Comparison of ENCODE assay signal across 8 cellular contexts in the genomic region with DNA sequence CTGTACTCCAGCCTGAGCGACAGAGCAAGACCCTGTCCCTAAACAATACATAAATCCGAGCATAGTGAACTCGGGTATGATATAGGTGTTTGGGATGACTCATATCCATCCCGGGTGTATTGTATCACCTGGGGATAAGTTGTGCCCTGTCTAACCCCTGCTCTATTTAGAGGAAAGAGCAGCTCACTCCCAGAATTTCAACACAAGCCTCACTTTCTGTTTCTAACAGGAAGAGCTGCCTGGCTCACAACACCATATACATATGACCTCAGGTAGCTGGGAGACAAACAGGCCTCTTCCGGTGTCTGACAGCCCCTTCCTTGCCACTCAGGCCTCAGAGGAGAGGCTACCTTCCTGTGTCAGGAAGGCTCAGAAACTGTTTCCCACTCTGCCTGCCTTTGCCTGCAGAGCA. TPM values are rescaled to one million over a fixed set of nuclear protein-coding genes. Genes with fewer than 3 reads are reported as not detected.
A peak's percentile ranks its signal among the peaks of the same experiment; 100 is the strongest.
DNase-seq lines count a peak whose midpoint lies in the region; ATAC-seq and TF ChIP-seq lines count a peak whose summit lies in the region.

No MANE protein-coding gene starts in this region.

- H3K9me3 Mint-ChIP-seq in Caco-2 (ENCODE audit: unreplicated experiment) (no peaks in the 10 kb centered on the region), neural progenitor cell (no peaks in the 10 kb centered on the region)
- H3K9me3 Mint-ChIP-seq in central memory CD8-positive, alpha-beta T cell, result no peaks in the 10 kb centered on the region

- no peaks in the 10 kb centered on the region for H3K9me3 ChIP-seq in Caco-2
- H3K9me3 ChIP-seq in PC-3 (ENCODE audit: low read length), result no peaks in the 10 kb centered on the region
- no peaks in the 10 kb centered on the region for H3K9me3 ChIP-seq in neural progenitor cell (ENCODE audit: low read depth)

- H3K79me2 ChIP-seq in PC-3 (ENCODE audit: low read length), result no peaks in the 10 kb centered on the region
- H3K79me2 ChIP-seq in neural progenitor cell (ENCODE audit: low read depth), result no peaks in the 10 kb centered on the region

- H3K4me3 ChIP-seq in Caco-2 (ENCODE audit: low read depth, low read length) (no peak overlapping the region), PC-3 (ENCODE audit: low read length) (no peak overlapping the region; the same call in 1 of the 2 replicates), neural progenitor cell (no peak overlapping the region), lower leg skin (ENCODE audit: low read depth, poor library complexity, severe bottlenecking) (no peak overlapping the region)

- CTCF ChIA-PET in Caco-2 (lab: Charles Lee) (interaction anchor here (2.2 to 3.4 kb wide), 2 partner anchors 8 to 10 kb away, joined by 10 to 17 read pairs; partner anchors contain the start of gene MICALL1), PC-3 (lab: Charles Lee) (interaction anchor here (0.5 kb wide), 1 partner anchor 288 kb away, joined by 6 read pairs; the partner anchor contains the start of gene GGA1)

- peak overlapping the region; percentile 53 for H3K4me2 ChIP-seq in PC-3 (ENCODE audit: low read length)
- H3K4me2 ChIP-seq in neural progenitor cell, result no peak overlapping the region

- no peak for TF ChIP-seq POLR2A in lower leg skin (IDR thresholded peaks at IDR 0.05)

- H3K9ac ChIP-seq in PC-3 (ENCODE audit: low read length), result no peak overlapping the region
- H3K9ac ChIP-seq in neural progenitor cell, result no peak overlapping the region

- no peak for DNase-seq in Caco-2
- DNase-seq in PC-3, result peak; percentile 88
- peak in 1 of 2 donors; percentile 42 for DNase-seq in central memory CD8-positive, alpha-beta T cell (ENCODE audit: low spot score in 2 of 2)
- DNase-seq in neural progenitor cell (ENCODE audit: low spot score), result no peak
- DNase-seq in lower leg skin (ENCODE audit: low spot score in 2 of 2), result no peak
- no peak for DNase-seq in cortex of kidney (lab: John Stamatoyannopoulos, UW)
- DNase-seq in NCI-H1048 (lab: John Stamatoyannopoulos, UW), result no peak

- intact Hi-C loops in Caco-2 (cut with micrococcal nuclease; ENCODE audit: unreplicated experiment), result no loop called here
- intact Hi-C loops in PC-3 (cut with micrococcal nuclease), result no loop called here
- intact Hi-C loops in lower leg skin (cut with DNase I; ENCODE audit: low total_unique reads), result no loop called here

- H3K4me1 Mint-ChIP-seq in Caco-2 (ENCODE audit: low read depth, unreplicated experiment) (peaks cover 46% of the 10 kb centered on the region), neural progenitor cell (peaks cover 30% of the 10 kb centered on the region)
- H3K4me1 Mint-ChIP-seq in central memory CD8-positive, alpha-beta T cell, result peaks cover 10% of the 10 kb centered on the region

- POLR2A ChIA-PET in Caco-2 (lab: Charles Lee), result interaction anchor here (0.6 to 3.2 kb wide), 2 partner anchors 9 to 20 kb away, joined by 3 to 17 read pairs; partner anchors contain the start of gene MICALL1
- POLR2A ChIA-PET in PC-3 (lab: Charles Lee; ENCODE audit: unreplicated experiment), result interaction anchor here (0.6 to 0.7 kb wide), 3 partner anchors 10 to 58 kb away, joined by 3 to 11 read pairs (median 4); partner anchors contain the start of gene MICALL1

- BruUV-seq in Caco-2 (replicated peaks; lab: Mats Ljungman, UMichigan) (no TSS peak), PC-3 (replicated peaks; lab: Mats Ljungman, UMichigan) (no TSS peak)

- H2AFZ ChIP-seq in PC-3 (ENCODE audit: low read length) (no peak overlapping the region), neural progenitor cell (replicated peaks) (no peak overlapping the region)

- TF ChIP-seq CTCF in Caco-2 (IDR thresholded peaks at IDR 0.05; ENCODE audit: insufficient read depth in 1 of 2, low read depth in 1 of 2, low read length in 1 of 2, severe bottlenecking in 1 of 2, unreplicated experiment in 1 of 2) (no peak), PC-3 (conservative IDR thresholded peaks at IDR 0.05; ENCODE audit: low read depth, low read length) (no peak), neural progenitor cell (IDR thresholded peaks at IDR 0.05) (no peak), lower leg skin (IDR thresholded peaks at IDR 0.05) (no peak)

- H4K20me1 ChIP-seq in PC-3 (ENCODE audit: low read length) (no peaks in the 10 kb centered on the region), neural progenitor cell (ENCODE audit: low read depth) (no peaks in the 10 kb centered on the region)

- H3K4me1 ChIP-seq in Caco-2 (peaks cover 74% of the 10 kb centered on the region), PC-3 (ENCODE audit: insufficient read depth, low read length) (peaks cover 34% of the 10 kb centered on the region), neural progenitor cell (peaks cover 38% of the 10 kb centered on the region)

- H3K4me3 Mint-ChIP-seq in Caco-2 (ENCODE audit: unreplicated experiment), result no peak overlapping the region
- H3K4me3 Mint-ChIP-seq in central memory CD8-positive, alpha-beta T cell, result peak overlapping the region; percentile 54
- no peak overlapping the region for H3K4me3 Mint-ChIP-seq in neural progenitor cell

- no peaks in the 10 kb centered on the region for H3K36me3 ChIP-seq in Caco-2 (ENCODE audit: control insufficient read depth, insufficient read depth, low read length)
- no peaks in the 10 kb centered on the region; the same call in 1 of the 2 replicates for H3K36me3 ChIP-seq in PC-3 (ENCODE audit: low read depth, low read length)
- H3K36me3 ChIP-seq in neural progenitor cell, result no peaks in the 10 kb centered on the region

- peak overlapping the region; percentile 85 for H3K27ac ChIP-seq in PC-3 (ENCODE audit: low read length)
- H3K27ac ChIP-seq in neural progenitor cell, result peak overlapping the region; percentile 69

- peaks cover 35% of the 10 kb centered on the region for H3K36me3 Mint-ChIP-seq in Caco-2 (ENCODE audit: insufficient read depth, unreplicated experiment)
- no peaks in the 10 kb centered on the region for H3K36me3 Mint-ChIP-seq in central memory CD8-positive, alpha-beta T cell (ENCODE audit: insufficient read depth)
- H3K36me3 Mint-ChIP-seq in neural progenitor cell, result peaks cover 4% of the 10 kb centered on the region

- ATAC-seq in GM21447 (IDR thresholded peaks at IDR 0.05; ENCODE audit: unreplicated experiment) (peak; percentile 93), PC-3 (peak; percentile 71)
- ATAC-seq in central memory CD8-positive, alpha-beta T cell (replicated peaks; ENCODE audit: extremely low read depth, poor library complexity, severe bottlenecking), result peak; percentile 97

- no peaks in the 10 kb centered on the region for H3K27me3 ChIP-seq in Caco-2 (replicated peaks; ENCODE audit: control insufficient read depth, insufficient read depth, low read length)
- H3K27me3 ChIP-seq in PC-3 (ENCODE audit: low read length), result no peaks in the 10 kb centered on the region
- no peaks in the 10 kb centered on the region for H3K27me3 ChIP-seq in neural progenitor cell

- 39 to 41% methylated on average over 5 of the region's 5 CpGs for WGBS in lower leg skin, 2 donors

- H3F3A ChIP-seq in PC-3 (ENCODE audit: low read length, unreplicated experiment) (no peaks in the 10 kb centered on the region), neural progenitor cell (ENCODE audit: low read depth) (peaks cover 49% of the 10 kb centered on the region)

- H3K27ac Mint-ChIP-seq in Caco-2 (ENCODE audit: unreplicated experiment), result peak overlapping the region; percentile 99
- H3K27ac Mint-ChIP-seq in central memory CD8-positive, alpha-beta T cell (ENCODE audit: low read depth), result peak overlapping the region; percentile 89
- peak overlapping the region; percentile 11 for H3K27ac Mint-ChIP-seq in neural progenitor cell

- no peaks in the 10 kb centered on the region for H3K27me3 Mint-ChIP-seq in Caco-2 (ENCODE audit: insufficient read depth, unreplicated experiment)
- no peaks in the 10 kb centered on the region for H3K27me3 Mint-ChIP-seq in central memory CD8-positive, alpha-beta T cell
- H3K27me3 Mint-ChIP-seq in neural progenitor cell (ENCODE audit: insufficient read depth, low read depth), result peaks cover 6% of the 10 kb centered on the region

- no peaks in the 10 kb centered on the region for H3K9me2 ChIP-seq in PC-3 (replicated peaks; ENCODE audit: low read length)

RNA-seq across cellular contexts. Expression of gene MICALL1, which starts 9.9 kb away (rescaled TPM):
- 43.5 and 46.7 TPM in 2 replicates for total RNA-seq in Caco-2 (2022)
- total RNA-seq in PC-3 (2014; rRNA removed), result 20.1 and 29.9 TPM in 2 replicates
- total RNA-seq in neural progenitor cell (ENCODE audit: low replicate concordance), result 5.0 and 14.3 TPM in 2 replicates
- 100 to 1,000 TPM; 124 to 150 (median 143) TPM for total RNA-seq in lower leg skin

RNA-seq across cellular contexts. Expression of gene EIF3L, which starts 47.0 kb away (rescaled TPM):
- total RNA-seq in Caco-2 (2022) (524 and 554 TPM in 2 replicates), PC-3 (2014; rRNA removed) (164 and 218 TPM in 2 replicates), neural progenitor cell (ENCODE audit: low replicate concordance) (904 and 971 TPM in 2 replicates), lower leg skin (100 to 1,000 TPM; 392 to 558 (median 489) TPM)

RNA-seq across cellular contexts. Expression of gene ANKRD54, which starts 52.1 kb away (rescaled TPM):
- 19.3 and 19.4 TPM in 2 replicates for total RNA-seq in Caco-2 (2022)
- 24.9 and 30.1 TPM in 2 replicates for total RNA-seq in PC-3 (2014; rRNA removed)
- total RNA-seq in neural progenitor cell (ENCODE audit: low replicate concordance), result 18.4 and 21.2 TPM in 2 replicates
- total RNA-seq in lower leg skin, result 10 to 100 TPM; 36.2 to 61.6 (median 53.0) TPM

RNA-seq across cellular contexts. Expression of gene C22orf23, which starts 57.2 kb away (rescaled TPM):
- not detected in 2 replicates for total RNA-seq in Caco-2 (2022)
- 0.52 and 0.69 TPM in 2 replicates for total RNA-seq in PC-3 (2014; rRNA removed)
- total RNA-seq in neural progenitor cell (ENCODE audit: low replicate concordance), result 0.26 and 0.46 TPM in 2 replicates
- total RNA-seq in lower leg skin, result not detected

RNA-seq across cellular contexts. Expression of gene POLR2F, which starts 57.3 kb away (rescaled TPM):
- 116 and 122 TPM in 2 replicates for total RNA-seq in Caco-2 (2022)
- total RNA-seq in PC-3 (2014; rRNA removed), result 177 and 238 TPM in 2 replicates
- 75.5 and 76.1 TPM in 2 replicates for total RNA-seq in neural progenitor cell (ENCODE audit: low replicate concordance)
- total RNA-seq in lower leg skin, result 10 to 100 TPM; 33.3 to 83.9 (median 57.6) TPM

Comparison
In these comparisons a context has a peak if more than half of its experiments do, and no peak if none do; other contexts are left out.
1. H3K27ac Mint-ChIP-seq: peak in every context shown above with its lines; median percentile 99 in Caco-2; 89 in central memory CD8-positive, alpha-beta T cell; 11 in neural progenitor cell.